ENCODE assay signal across 22 cellular contexts in the genomic region with DNA sequence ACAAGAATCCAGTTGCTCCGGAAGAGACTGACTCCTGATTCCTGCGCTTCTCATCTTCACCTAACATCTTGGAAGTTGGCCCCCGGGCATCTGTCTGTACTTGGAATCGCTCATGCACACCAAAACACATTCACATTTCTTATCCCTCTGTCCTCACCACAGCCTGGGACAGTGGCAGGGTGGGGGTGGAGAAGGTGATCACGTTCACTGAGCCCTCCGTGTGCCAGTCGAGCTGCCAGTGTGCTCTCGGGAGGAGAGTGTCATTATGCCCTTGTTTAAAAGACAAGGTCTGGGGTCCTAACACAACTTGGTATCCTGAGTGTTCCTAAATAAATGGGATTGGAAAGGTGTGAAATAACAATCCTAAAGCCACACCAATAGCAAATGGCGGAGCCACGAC.
"Had no signal": no experiment of that assay in that cellular context is flagged by ENCODE, and none has a peak within 500 bp of the region (broad histone marks: within the 10 kb centered on the region; RNA-seq: fewer than 3 reads in every experiment).

No MANE protein-coding gene starts in this region.

- H3K9me3 ChIP-seq: thyroid gland had no signal

- H3K27ac ChIP-seq: coronary artery, lower lobe of right lung, suprapubic skin, thyroid gland had no signal

- DNase-seq: effector CD4-positive, alpha-beta T cell; endodermal cell; heart left ventricle; hypothalamus; kidney glomerular epithelial cell; lower lobe of right lung; naive B cell; right cardiac atrium; small intestine; stimulated activated CD4-positive, alpha-beta T cell treated with anti-CD3 and anti-CD28 coated beads, Interleukin-4, amount 100 ng/mL, for 1 hour; stimulated activated CD8-positive, alpha-beta memory T cell treated with anti-CD3 and anti-CD28 coated beads, Interleukin-4, amount 100 ng/mL, for 48 hours; stimulated activated naive CD8-positive, alpha-beta T cell treated with anti-CD3 and anti-CD28 coated beads, Interleukin-15, Interleukin-2, amounts not matched to agents 100 U/mL and 50 U/mL, for 24 hours; thyroid gland had no signal

- H3K4me3 ChIP-seq: coronary artery, heart left ventricle, lower lobe of right lung, suprapubic skin, thyroid gland had no signal

- H3K27me3 ChIP-seq: heart left ventricle, suprapubic skin, thyroid gland had no signal

- H3K36me3 ChIP-seq: suprapubic skin, thyroid gland had no signal

- ATAC-seq: esophagus mucosa; left lobe of liver; lower lobe of right lung; right cardiac atrium; stimulated activated effector memory CD8-positive, alpha-beta T cell treated with anti-CD3 and anti-CD28 coated beads, Interleukin-12 subunit alpha, Interleukin-12 subunit beta, amount 100 ng/mL, for 72 hours; stimulated activated naive CD8-positive, alpha-beta T cell treated with anti-CD3 and anti-CD28 coated beads, Interleukin-15, Interleukin-2, amounts not matched to agents 100 U/mL and 50 U/mL, for 24 hours had no signal

- H3K27ac Mint-ChIP-seq: endodermal cell, memory B cell, progenitor cell of endocrine pancreas, type B pancreatic cell had no signal

- H3K4me3 Mint-ChIP-seq: endodermal cell; memory B cell; neural crest cell; stimulated activated effector memory CD8-positive, alpha-beta T cell treated with anti-CD3 and anti-CD28 coated beads, Interleukin-12 subunit alpha, Interleukin-12 subunit beta, amount 100 ng/mL, for 72 hours; type B pancreatic cell had no signal

- H3K27me3 Mint-ChIP-seq: memory B cell, naive B cell, progenitor cell of endocrine pancreas, type B pancreatic cell had no signal
